16 cellular contexts compared by ENCODE assay signal in genomic region chr1:50420689-50421365, GRCh38. TPM values are rescaled to one million over a fixed set of nuclear protein-coding genes. Genes with fewer than 3 reads are reported as not detected.
A peak's percentile ranks its signal among the peaks of the same experiment; 100 is the strongest.
DNase-seq lines count a peak whose midpoint lies in the region; ATAC-seq, FAIRE-seq and TF ChIP-seq lines count a peak whose summit lies in the region.
"Had no signal": no experiment of that assay in that cellular context is flagged by ENCODE, and none has a peak within 500 bp of the region (broad histone marks: within the 10 kb centered on the region; RNA-seq: fewer than 3 reads in every experiment).

No MANE protein-coding gene starts in this region.

- H3K79me2 ChIP-seq in GM12878 (ENCODE audit: control insufficient read depth, insufficient read depth, low read length) (no peaks in the 10 kb centered on the region), smooth muscle cell (ENCODE audit: low read depth) (no peaks in the 10 kb centered on the region)

- H3K4me3 Mint-ChIP-seq in CD8-positive, alpha-beta T cell, result peak overlapping the region; percentile 26
- peak overlapping the region; percentile 31 for H3K4me3 Mint-ChIP-seq in nephron progenitor cell

- CTCF ChIA-PET in CD8-positive, alpha-beta T cell (lab: Charles Lee), result no interaction called here
- CTCF ChIA-PET in HEK293T (lab: Yijun Ruan, JAX), result no interaction called here
- CTCF ChIA-PET in GM12878 (lab: Yijun Ruan, JAX), result no interaction called here

- H3K27me3 Mint-ChIP-seq in CD8-positive, alpha-beta T cell (ENCODE audit: low read depth), result peaks cover 69% of the 10 kb centered on the region
- H3K27me3 Mint-ChIP-seq in nephron progenitor cell (ENCODE audit: low read depth, poor library complexity), result peaks cover 97% of the 10 kb centered on the region

- no peak for TF ChIP-seq RAD21 in GM12878 (IDR thresholded peaks at IDR 0.05; ENCODE audit: insufficient read depth, low read depth, low read length)

- no peak for ATAC-seq in CD8-positive, alpha-beta T cell
- ATAC-seq in GM12878, result no peak

- RAD21 ChIA-PET in GM12878 (lab: Charles Lee; ENCODE audit: unreplicated experiment), result no interaction called here

- H3K36me3 Mint-ChIP-seq in CD8-positive, alpha-beta T cell, result peaks cover 2% of the 10 kb centered on the region
- H3K36me3 Mint-ChIP-seq in nephron progenitor cell (ENCODE audit: low read depth), result no peaks in the 10 kb centered on the region

- H3K36me3 ChIP-seq in CD8-positive, alpha-beta T cell (ENCODE audit: insufficient read depth, low read length), result no peaks in the 10 kb centered on the region
- H3K36me3 ChIP-seq in GM12878 (ENCODE audit: control insufficient read depth in 2 of 2, insufficient read depth in 2 of 2, low read length in 1 of 2) (no peaks in the 10 kb centered on the region), smooth muscle cell (ENCODE audit: low read depth) (no peaks in the 10 kb centered on the region), right atrium auricular region (no peaks in the 10 kb centered on the region)

- H3K4me2 ChIP-seq in GM12878 (ENCODE audit: control insufficient read depth, insufficient read depth) (no peak overlapping the region), smooth muscle cell (no peak overlapping the region)

- H2AFZ ChIP-seq in GM12878 (ENCODE audit: control insufficient read depth, low read depth, low read length) (no peak overlapping the region), smooth muscle cell (ENCODE audit: low read depth) (no peak overlapping the region)

- H3K9ac ChIP-seq in GM12878 (ENCODE audit: control insufficient read depth, insufficient read depth, low read length), result no peak overlapping the region
- no peak overlapping the region for H3K9ac ChIP-seq in smooth muscle cell (ENCODE audit: low read depth)

- SMC1A ChIA-PET in GM12878 (lab: Charles Lee; ENCODE audit: uncharacterized antibody, unreplicated experiment), result no interaction called here

- DNase-seq in CD8-positive, alpha-beta T cell, result no peak
- DNase-seq in HEK293T (ENCODE audit: extremely low spot score), result peak; percentile 3
- no peak for DNase-seq in GM12878 (ENCODE audit: low read depth, low spot score)
- peak; percentile 54 for DNase-seq in nephron progenitor cell
- no peak for DNase-seq in smooth muscle cell (lab: John Stamatoyannopoulos, UW; ENCODE audit: unreplicated experiment)
- no peak for DNase-seq in right atrium auricular region (ENCODE audit: low spot score)
- DNase-seq in anterior cingulate cortex (lab: John Stamatoyannopoulos, UW), result no peak
- DNase-seq in KG1 (lab: John Stamatoyannopoulos, UW), result no peak
- DNase-seq: DMS153; foreskin fibroblast; HCEC 1CT; NCI-H1417; stimulated activated CD4-positive, alpha-beta T cell treated with anti-CD3 and anti-CD28 coated beads, Interleukin-2, amount 100 ng/mL, for 48 hours had no signal

- peaks cover 9% of the 10 kb centered on the region for H3K27me3 ChIP-seq in CD8-positive, alpha-beta T cell (ENCODE audit: insufficient read depth, low read length)
- peaks cover 26 to 44% of the 10 kb centered on the region in 2 experiments for H3K27me3 ChIP-seq in GM12878 (replicated peaks in 1 of 2; ENCODE audit: control insufficient read depth in 2 of 2, insufficient read depth in 2 of 2, low read length in 1 of 2)
- peaks cover 99% of the 10 kb centered on the region for H3K27me3 ChIP-seq in smooth muscle cell (ENCODE audit: low read depth)
- peaks cover 60 to 91% of the 10 kb centered on the region in 2 donors for H3K27me3 ChIP-seq in right atrium auricular region

- no peak overlapping the region for H3K4me3 ChIP-seq in CD8-positive, alpha-beta T cell (ENCODE audit: low read depth, low read length)
- no peak overlapping the region for H3K4me3 ChIP-seq in GM12878
- H3K4me3 ChIP-seq in smooth muscle cell, result no peak overlapping the region
- H3K4me3 ChIP-seq in right atrium auricular region, result no peak overlapping the region

- no peaks in the 10 kb centered on the region for H3K9me3 Mint-ChIP-seq in CD8-positive, alpha-beta T cell
- H3K9me3 Mint-ChIP-seq in nephron progenitor cell, result peaks cover 10% of the 10 kb centered on the region

- H3K27ac ChIP-seq in CD8-positive, alpha-beta T cell (ENCODE audit: low read depth, low read length), result no peak overlapping the region
- H3K27ac ChIP-seq in GM12878 (ENCODE audit: control insufficient read depth, insufficient read depth) (no peak overlapping the region), smooth muscle cell (ENCODE audit: low read depth) (no peak overlapping the region), right atrium auricular region (no peak overlapping the region)

- peaks cover 56% of the 10 kb centered on the region for H3K4me1 Mint-ChIP-seq in CD8-positive, alpha-beta T cell (ENCODE audit: low read depth)
- H3K4me1 Mint-ChIP-seq in nephron progenitor cell, result peaks cover 43% of the 10 kb centered on the region

- intact Hi-C loops in CD8-positive, alpha-beta T cell (cut with DNase I, micrococcal nuclease), result no loop called here
- intact Hi-C loops in GM12878 (cut with micrococcal nuclease; ENCODE audit: unreplicated experiment), result no loop called here

- in situ Hi-C loops in GM12878 (cut with MboI), result no loop called here

- no TSS peak for BruUV-seq in GM12878 (replicated peaks; lab: Mats Ljungman, UMichigan)

- FAIRE-seq in GM12878 (lab: Jason Lieb, UNC), result no peak
- FAIRE-seq: bronchial epithelial cell, RCC 7860 had no signal

- 33% methylated on average over 53 of the region's 69 CpGs for WGBS in GM12878 (ENCODE audit: insufficient coverage, insufficient replicate concordance, low lambda C conversion rate, missing lambda C conversion rate)
- WGBS in smooth muscle cell (ENCODE audit: low lambda C conversion rate), result 4% methylated on average over 63 of the region's 69 CpGs

- no peaks in the 10 kb centered on the region for H4K20me1 ChIP-seq in GM12878 (ENCODE audit: control insufficient read depth, insufficient read depth)
- no peaks in the 10 kb centered on the region for H4K20me1 ChIP-seq in smooth muscle cell (ENCODE audit: low read depth)

- no peaks in the 10 kb centered on the region for H3F3A ChIP-seq in smooth muscle cell (ENCODE audit: low read depth)

- POLR2A ChIA-PET in CD8-positive, alpha-beta T cell (lab: Charles Lee), result no interaction called here
- POLR2A ChIA-PET in HEK293T (lab: Yijun Ruan, JAX), result no interaction called here
- POLR2A ChIA-PET in GM12878 (lab: Charles Lee), result no interaction called here

- no peak for TF ChIP-seq CTCF in CD8-positive, alpha-beta T cell (IDR thresholded peaks at IDR 0.05)
- TF ChIP-seq CTCF in GM12878 (IDR thresholded peaks at IDR 0.05 in 2 of 3, conservative IDR thresholded peaks at IDR 0.05 in 1 of 3; ENCODE audit: control insufficient read depth in 2 of 3, extremely low read depth in 1 of 3, insufficient read depth in 1 of 3, low read depth in 3 of 3, low read length in 3 of 3) (no peak), nephron progenitor cell (IDR thresholded peaks at IDR 0.05) (no peak), smooth muscle cell (IDR thresholded peaks at IDR 0.05; ENCODE audit: borderline replicate concordance, insufficient read depth, poor library complexity, severe bottlenecking) (no peak), right atrium auricular region (IDR thresholded peaks at IDR 0.05) (no peak)

- no peak for TF ChIP-seq EP300 in GM12878 (IDR thresholded peaks at IDR 0.05; ENCODE audit: borderline replicate concordance in 1 of 2, control insufficient read depth in 1 of 2, low read depth in 2 of 2, low read length in 2 of 2)

- peaks cover 22% of the 10 kb centered on the region for H3K4me1 ChIP-seq in CD8-positive, alpha-beta T cell (ENCODE audit: insufficient read depth, low read length)
- H3K4me1 ChIP-seq in GM12878 (ENCODE audit: control insufficient read depth, insufficient read depth, low read length), result no peaks in the 10 kb centered on the region
- peaks cover 21% of the 10 kb centered on the region for H3K4me1 ChIP-seq in smooth muscle cell (ENCODE audit: low read depth)
- H3K4me1 ChIP-seq in right atrium auricular region, result peaks cover 0 to 77% of the 10 kb centered on the region in 2 donors

- TF ChIP-seq POLR2A in GM12878 (IDR thresholded peaks at IDR 0.05; ENCODE audit: low read depth, low read length), result no peak

- H3K9me3 ChIP-seq in CD8-positive, alpha-beta T cell (ENCODE audit: low read length), result no peaks in the 10 kb centered on the region
- H3K9me3 ChIP-seq in GM12878 (replicated peaks; ENCODE audit: control insufficient read depth, insufficient read depth, low read length), result no peaks in the 10 kb centered on the region; the same call in 1 of the 3 replicates
- no peaks in the 10 kb centered on the region for H3K9me3 ChIP-seq in smooth muscle cell (replicated peaks; ENCODE audit: low read depth)
- no peaks in the 10 kb centered on the region for H3K9me3 ChIP-seq in right atrium auricular region

- H3K27ac Mint-ChIP-seq in CD8-positive, alpha-beta T cell, result no peak overlapping the region
- no peak overlapping the region for H3K27ac Mint-ChIP-seq in nephron progenitor cell

TF ChIP-seq in HEK293T, 16 proteins besides CTCF, POLR2A, EP300 and RAD21 (continues in another document):
- no peak for TF ChIP-seq ELF4 (IDR thresholded peaks at IDR 0.05)
- no peak for TF ChIP-seq L3MBTL2 (conservative IDR thresholded peaks at IDR 0.05)
- no peak for TF ChIP-seq FOXM1 (IDR thresholded peaks at IDR 0.05; ENCODE audit: borderline replicate concordance)
- no peak for TF ChIP-seq HDGF (IDR thresholded peaks at IDR 0.05; ENCODE audit: borderline replicate concordance)

TF ChIP-seq in GM12878, 131 proteins besides CTCF, POLR2A, EP300 and RAD21:
- peak; percentile 81 for TF ChIP-seq SUZ12 (IDR thresholded peaks at IDR 0.05; ENCODE audit: unreplicated experiment)
- TF ChIP-seq ESRRA (IDR thresholded peaks at IDR 0.05; ENCODE audit: low read length), result no peak

RNA-seq across cellular contexts. Expression of gene DMRTA2, which starts 2.4 kb away (rescaled TPM):
- total RNA-seq in CD8-positive, alpha-beta T cell, result not detected
- total RNA-seq in GM12878 (2013; cell fraction: nucleolus; rRNA removed), result not detected in 2 replicates
- total RNA-seq in GM12878 (2014; rRNA removed) (not detected in 2 replicates), GM12878 (2014; rRNA removed; fragmentation: Illumina TruSeq; extraction: Trizol) (not detected in 2 replicates), GM12878 (2021) (not detected in 2 replicates), smooth muscle cell (0.04 and 0.13 TPM in 2 replicates), right atrium auricular region (not detected)
- not detected for polyA plus RNA-seq in GM12878 (2011; ENCODE audit: low read depth)
- polyA plus RNA-seq in GM12878 (2011; rRNA removed) (not detected in 2 replicates), GM12878 (2014; fragmentation: Illumina TruSeq; extraction: Trizol) (not detected in 2 replicates), GM12878 (2014; fragmentation: Nextera tagmentation; extraction: Ambion mirVana) (not detected), GM12878 (2014; rRNA removed) (not detected in 2 replicates), GM12878 (2016; fragmentation: Nextera tagmentation; extraction: Ambion mirVana) (not detected), smooth muscle cell (0.05 TPM in 1 of 2 replicates, not detected in the other)
- not detected in 2 replicates for polyA plus RNA-seq in GM12878 (2011; cell fraction: cytosol; rRNA removed)
- polyA plus RNA-seq in GM12878 (2011; cell fraction: nucleus; rRNA removed), result not detected in 2 replicates
- polyA plus RNA-seq in GM12878 (2012), result not detected in 2 replicates
- polyA minus RNA-seq in GM12878 (2011; rRNA and poly(A)+ RNA removed), result not detected in 2 replicates
- not detected in 2 replicates for polyA minus RNA-seq in GM12878 (2011; cell fraction: cytosol; rRNA and poly(A)+ RNA removed)
- polyA minus RNA-seq in GM12878 (2011; cell fraction: nucleus; rRNA and poly(A)+ RNA removed), result not detected in 2 replicates
- total RNA-seq: ureter had no signal

Comparison
In these comparisons a context has a peak if more than half of its experiments do, and no peak if none do; other contexts are left out.
1. DNase-seq: peak in HEK293T (single experiment) and nephron progenitor cell (single experiment); none in CD8-positive, alpha-beta T cell (0 of 7), GM12878 (single experiment), smooth muscle cell (single experiment), right atrium auricular region (single experiment), anterior cingulate cortex (0 of 58) and KG1 (single experiment).